8 cellular contexts compared by ENCODE assay signal in genomic region chr3:66037330-66037985, GRCh38. TPM values are rescaled to one million over a fixed set of nuclear protein-coding genes. Genes with fewer than 3 reads are reported as not detected.
DNase-seq lines count a peak whose midpoint lies in the region; TF ChIP-seq lines count a peak whose summit lies in the region.

No MANE protein-coding gene starts in this region.

- peak overlapping the region; percentile 79 for H3K27ac ChIP-seq in BLaER1

- peaks cover 8% of the 10 kb centered on the region for H3K27me3 ChIP-seq in BLaER1

- H3K4me1 ChIP-seq in BLaER1 = peaks cover 35% of the 10 kb centered on the region

- TF ChIP-seq CTCF in HFFc6 (IDR thresholded peaks at IDR 0.05) = peak; percentile 51

- peak overlapping the region; percentile 98 for H3K4me3 Mint-ChIP-seq in HFFc6

- H3K9me3 Mint-ChIP-seq in HFFc6 = no peaks in the 10 kb centered on the region

- peak overlapping the region; percentile 88 for H3K9ac ChIP-seq in BLaER1

- H3K27ac Mint-ChIP-seq in HFFc6 = peak overlapping the region; percentile 96

- peaks cover 14% of the 10 kb centered on the region; the same call in 1 of the 2 replicates for H4K20me1 ChIP-seq in BLaER1

- H3K27me3 Mint-ChIP-seq in HFFc6 (ENCODE audit: insufficient read depth) = no peaks in the 10 kb centered on the region; the same call in 1 of the 2 replicates

- peaks cover 71% of the 10 kb centered on the region for H3K4me1 Mint-ChIP-seq in HFFc6 (ENCODE audit: low read depth)

- DNase-seq in HFFc6 (no peak), amniotic stem cell (lab: John Stamatoyannopoulos, UW) (peak; percentile 53), hepatic stellate cell (ENCODE audit: low spot score) (peak; percentile 63), renal cortical epithelial cell (ENCODE audit: low read depth) (peak; percentile 41), CD1c-positive myeloid dendritic cell (ENCODE audit: extremely low spot score) (no peak), AML-193 (lab: John Stamatoyannopoulos, UW) (no peak), T1000 (lab: John Stamatoyannopoulos, UW) (no peak)

- H3K36me3 ChIP-seq in BLaER1 = no peaks in the 10 kb centered on the region

- peaks cover 21% of the 10 kb centered on the region for H3K36me3 Mint-ChIP-seq in HFFc6 (ENCODE audit: low read depth)

- H3K9me3 ChIP-seq in BLaER1 = no peaks in the 10 kb centered on the region

- H3K4me3 ChIP-seq in BLaER1 = peak overlapping the region; percentile 83

- H3K4me2 ChIP-seq in BLaER1 = peak overlapping the region; percentile 90

RNA-seq across cellular contexts. Expression of gene MAGI1, which starts 1.3 kb away (rescaled TPM):
- 10 to 100 TPM; 21.1 to 30.5 (median 22.4) TPM for total RNA-seq in HFFc6 (2021; fragmentation: NEBNext Ultra II Directional; extraction: Animal tissue kit (Norgen Biotek cat#: 25700))
- 4.9 and 30.5 TPM in 2 replicates for total RNA-seq in renal cortical epithelial cell

Comparison
In these comparisons a context has a peak if more than half of its experiments do, and no peak if none do; other contexts are left out.
1. DNase-seq: peak in amniotic stem cell (single experiment), hepatic stellate cell (single experiment) and renal cortical epithelial cell (single experiment); none in HFFc6 (single experiment), CD1c-positive myeloid dendritic cell (single experiment), AML-193 (0 of 2) and T1000 (single experiment).